In genomic region chr14:32947792-32948191, GRCh38 we compare ENCODE assay signal across 23 cellular contexts. TPM values are rescaled to one million over a fixed set of nuclear protein-coding genes. Genes with fewer than 3 reads are reported as not detected.
"Had no signal": no experiment of that assay in that cellular context is flagged by ENCODE, and none has a peak within 500 bp of the region (broad histone marks: within the 10 kb centered on the region; RNA-seq: fewer than 3 reads in every experiment).

No MANE protein-coding gene starts in this region.

- DNase-seq: cortex of kidney; effector memory CD4-positive, alpha-beta T cell; immature natural killer cell; kidney; left cardiac atrium; left ventricle myocardium inferior; lower lobe of right lung; mesendoderm; naive B cell; occipital lobe; pancreas; psoas muscle; retina; right lobe of liver; spleen; stimulated activated CD4-positive, alpha-beta T cell treated with anti-CD3 and anti-CD28 coated beads, Interleukin-15, amount 100 ng/mL, for 24 hours; stimulated activated CD4-positive, alpha-beta T cell treated with anti-CD3 and anti-CD28 coated beads, Interleukin-1b, Interleukin-23, amount 100 ng/mL, for 48 hours; stimulated activated CD4-positive, alpha-beta T cell treated with anti-CD3 and anti-CD28 coated beads, Interleukin-4, amount 100 ng/mL, for 24 hours; stimulated activated naive CD8-positive, alpha-beta T cell treated with anti-CD3 and anti-CD28 coated beads, Interleukin-15, amount 100 ng/mL, for 72 hours had no signal

- H3K4me3 ChIP-seq: esophagus muscularis mucosa, gastroesophageal sphincter, left ventricle myocardium inferior, lower lobe of right lung, pancreas, psoas muscle, right lobe of liver, spleen had no signal

- H3K9me3 ChIP-seq: esophagus muscularis mucosa, gastroesophageal sphincter, left ventricle myocardium inferior, lower lobe of right lung, pancreas, psoas muscle, right lobe of liver, spleen had no signal

- H3K36me3 ChIP-seq: esophagus muscularis mucosa, gastroesophageal sphincter, left ventricle myocardium inferior, lower lobe of right lung, pancreas, right lobe of liver, spleen had no signal

- H3K27ac ChIP-seq: epithelial cell of prostate, esophagus muscularis mucosa, gastroesophageal sphincter, left ventricle myocardium inferior, lower lobe of right lung, pancreas, psoas muscle, right lobe of liver, spleen had no signal

- H3K4me1 ChIP-seq: gastroesophageal sphincter, left ventricle myocardium inferior, lower lobe of right lung, pancreas, psoas muscle, right lobe of liver, spleen had no signal

- ATAC-seq: gastroesophageal sphincter; left cardiac atrium; lower lobe of right lung; pancreas; psoas muscle; right lobe of liver; stimulated activated memory B cell treated with anti-CD40 and anti-IgM and Interleukin-4, amounts not matched to agents 10 μg/mL and 1 μg/mL and 100 μg/mL, for 72 hours; stimulated activated naive CD8-positive, alpha-beta T cell treated with anti-CD3 and anti-CD28 coated beads, Interleukin-15, amount 100 ng/mL, for 72 hours had no signal

- H3K27me3 ChIP-seq: esophagus muscularis mucosa, gastroesophageal sphincter, pancreas, spleen had no signal

RNA-seq across cellular contexts. Expression of gene NPAS3, which starts 9.1 kb away (rescaled TPM):
- polyA plus RNA-seq: immature natural killer cell had no signal
